In genomic region chr2:191799526-191799925, GRCh38 we compare ENCODE assay signal across 23 cellular contexts.
"Had no signal": no experiment of that assay in that cellular context is flagged by ENCODE, and none has a peak within 500 bp of the region (broad histone marks: within the 10 kb centered on the region; RNA-seq: fewer than 3 reads in every experiment).

No MANE protein-coding gene starts in this region.

- H3K36me3 ChIP-seq: colonic mucosa, esophagus muscularis mucosa, esophagus squamous epithelium, gastrocnemius medialis, gastroesophageal sphincter, heart left ventricle, heart right ventricle had no signal

- H3K27ac ChIP-seq: colonic mucosa, coronary artery, dorsolateral prefrontal cortex, epithelial cell of prostate, esophagus muscularis mucosa, esophagus squamous epithelium, foreskin keratinocyte, gastrocnemius medialis, gastroesophageal sphincter, heart left ventricle, heart right ventricle had no signal

- H3K9me3 ChIP-seq: colonic mucosa, esophagus muscularis mucosa, esophagus squamous epithelium, gastrocnemius medialis, gastroesophageal sphincter, heart left ventricle had no signal

- DNase-seq: colonic mucosa; cortex of kidney; dermis blood vessel endothelial cell; dorsolateral prefrontal cortex; effector CD4-positive, alpha-beta T cell; effector CD8-positive, alpha-beta T cell; effector memory CD4-positive, alpha-beta T cell; effector memory CD8-positive, alpha-beta T cell; endodermal cell; erythroblast; esophagus squamous epithelium; foreskin fibroblast; foreskin keratinocyte; foreskin melanocyte; gastrocnemius medialis; glutamatergic neuron; head of caudate nucleus; heart left ventricle; heart right ventricle had no signal

- H3K4me1 ChIP-seq: colonic mucosa, esophagus muscularis mucosa, esophagus squamous epithelium, foreskin keratinocyte, gastrocnemius medialis, gastroesophageal sphincter, heart left ventricle, heart right ventricle had no signal

- H3K4me3 ChIP-seq: colonic mucosa, coronary artery, dorsolateral prefrontal cortex, esophagus muscularis mucosa, esophagus squamous epithelium, gastrocnemius medialis, gastroesophageal sphincter, heart left ventricle, heart right ventricle had no signal
